20 cellular contexts compared by ENCODE assay signal in the genomic region with DNA sequence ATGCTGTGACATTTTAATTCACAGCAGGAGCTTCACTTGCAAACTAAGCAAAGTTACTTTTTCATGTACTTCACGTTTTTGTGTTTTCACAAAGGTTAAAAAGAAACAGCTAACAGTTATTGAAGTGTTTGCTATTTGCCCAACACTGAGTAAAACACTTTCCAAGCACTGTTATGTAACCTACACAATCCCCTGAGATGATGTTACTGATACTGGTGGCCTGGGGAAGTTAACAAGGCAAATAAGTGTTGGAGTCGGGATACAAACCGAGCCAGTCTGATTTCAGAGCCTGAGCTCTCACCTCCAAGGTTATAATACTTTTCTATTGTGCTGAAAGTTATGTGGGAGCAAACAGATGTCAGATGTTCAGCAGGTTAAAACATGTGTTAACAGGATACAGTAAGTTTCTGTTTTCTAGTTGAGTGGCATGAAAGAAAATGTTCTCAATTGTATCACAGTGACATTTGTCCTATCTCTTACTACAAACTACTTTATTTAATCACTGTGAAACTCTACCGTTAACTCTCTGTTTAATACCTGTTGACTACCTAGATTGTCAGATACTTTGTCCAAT. TPM values are rescaled to one million over a fixed set of nuclear protein-coding genes. Genes with fewer than 3 reads are reported as not detected.
A peak's percentile ranks its signal among the peaks of the same experiment; 100 is the strongest.
DNase-seq lines count a peak whose midpoint lies in the region; ATAC-seq, FAIRE-seq and TF ChIP-seq lines count a peak whose summit lies in the region.
"Had no signal": no experiment of that assay in that cellular context is flagged by ENCODE, and none has a peak within 500 bp of the region (broad histone marks: within the 10 kb centered on the region; RNA-seq: fewer than 3 reads in every experiment).

No MANE protein-coding gene starts in this region.

- H3K9ac ChIP-seq in liver (ENCODE audit: low read depth in 1 of 2, low read length in 2 of 2): peak overlapping the region in 1 of 2 donors; percentile 2
- H3K9ac ChIP-seq in HepG2 (ENCODE audit: insufficient read depth, low read depth, low read length): no peak overlapping the region
- H3K9ac ChIP-seq: BLaER1 treated with 17β-estradiol and CSF1 and Interleukin-3, amounts not matched to agents 10 nM and 100 nM had no signal

- POLR2A ChIA-PET in HepG2 (lab: Yijun Ruan, JAX): no interaction called here

- DNase-seq in HepG2 (ENCODE audit: low spot score): no peak
- peak; percentile 84 for DNase-seq in bronchial epithelial cell (ENCODE audit: low read depth)
- DNase-seq in testis: no peak
- no peak for DNase-seq in AG08395 (ENCODE audit: low spot score)
- DNase-seq in activated CD8-positive, alpha-beta memory T cell treated with anti-CD3 and anti-CD28 coated beads, Interleukin-2, amount 50 U/mL, for 48 hours: no peak
- DNase-seq: activated CD4-positive, alpha-beta T cell treated with anti-CD3 and anti-CD28 coated beads for 1 hour; activated naive CD8-positive, alpha-beta T cell treated with anti-CD3 and anti-CD28 coated beads, Interleukin-2, amount 10 ng/mL, durations not matched to agents 7 days and 5 days; DMS79; GF-D8 had no signal

- TF ChIP-seq EP300 in HepG2 (IDR thresholded peaks at IDR 0.05; ENCODE audit: low read depth in 2 of 2, low read length in 2 of 2) (no peak), HepG2 (CRISPR knock-in tag; IDR thresholded peaks at IDR 0.05; ENCODE audit: borderline replicate concordance) (no peak)

- no TSS peak for BruUV-seq in HepG2 (replicated peaks; lab: Mats Ljungman, UMichigan)

- H3K4me1 ChIP-seq in liver (ENCODE audit: control insufficient read depth in 4 of 4, insufficient read depth in 4 of 4, low read length in 3 of 4): peaks cover 0 to 21% (median 14%) of the 10 kb centered on the region in 4 donors
- peaks cover 9% of the 10 kb centered on the region; the same call in 1 of the 2 replicates for H3K4me1 ChIP-seq in HepG2 (ENCODE audit: insufficient read depth, low read length)
- H3K4me1 ChIP-seq in testis: no peaks in the 10 kb centered on the region
- H3K4me1 ChIP-seq: Caco-2 had no signal

- in situ Hi-C loops in HepG2 (cut with HindIII; ENCODE audit: extremely low pct_ligation_motif_present, low pct_unique_long_range_greater_than_20kb): no loop called here

- FAIRE-seq in HepG2 (lab: Jason Lieb, UNC): no peak
- FAIRE-seq in bronchial epithelial cell (lab: Jason Lieb, UNC): no peak

- no peak for ATAC-seq in HepG2
- peak; percentile 60 for ATAC-seq in HG02852 (IDR thresholded peaks at IDR 0.05; ENCODE audit: unreplicated experiment)

- 26% methylated on average over 4 of the region's 4 CpGs for WGBS in liver
- 11% methylated on average over 4 of the region's 4 CpGs for WGBS in HepG2 (ENCODE audit: low lambda C conversion rate)
- WGBS in testis, 2 donors: 52 to 60% methylated on average over 4 of the region's 4 CpGs

- H3K27me3 ChIP-seq in liver (ENCODE audit: control insufficient read depth in 4 of 4, insufficient read depth in 4 of 4, low read length in 3 of 4) (no peaks in the 10 kb centered on the region), HepG2 (ENCODE audit: control insufficient read depth in 1 of 2, insufficient read depth in 2 of 2, low read length in 2 of 2) (peaks cover 0 to 3% of the 10 kb centered on the region in 2 experiments; a peak in 1 of 5 replicates), bronchial epithelial cell (ENCODE audit: control insufficient read depth, insufficient read depth, low read length) (no peaks in the 10 kb centered on the region), testis (no peaks in the 10 kb centered on the region)
- H3K27me3 ChIP-seq: BLaER1 treated with 17β-estradiol and CSF1 and Interleukin-3, amounts not matched to agents 10 nM and 100 nM had no signal

- H2AFZ ChIP-seq in HepG2 (ENCODE audit: low read length): no peak overlapping the region

- no peaks in the 10 kb centered on the region for H4K20me1 ChIP-seq in HepG2 (ENCODE audit: insufficient read depth, low read length)
- H4K20me1 ChIP-seq: BLaER1 treated with 17β-estradiol and CSF1 and Interleukin-3, amounts not matched to agents 10 nM and 100 nM had no signal

- H3K9me3 ChIP-seq in liver (ENCODE audit: control insufficient read depth in 4 of 4, low read length in 3 of 4) (no peaks in the 10 kb centered on the region), HepG2 (ENCODE audit: low read length) (no peaks in the 10 kb centered on the region), testis (no peaks in the 10 kb centered on the region)
- H3K9me3 ChIP-seq: Caco-2 had no signal

- H3K4me2 ChIP-seq in HepG2 (ENCODE audit: low read depth, low read length): no peak overlapping the region
- H3K4me2 ChIP-seq: BLaER1 treated with 17β-estradiol and CSF1 and Interleukin-3, amounts not matched to agents 10 nM and 100 nM had no signal

- H3K27ac ChIP-seq in liver (ENCODE audit: low read depth in 1 of 2, low read length in 2 of 2) (peak overlapping the region in 1 of 2 donors; percentile 27), HepG2 (ENCODE audit: extremely low read length, insufficient read depth, low read length) (no peak overlapping the region), testis (no peak overlapping the region)
- H3K27ac ChIP-seq: BLaER1 treated with 17β-estradiol and CSF1 and Interleukin-3, amounts not matched to agents 10 nM and 100 nM; skin epidermis had no signal

- no peak for TF ChIP-seq POLR2A in HepG2 (IDR thresholded peaks at IDR 0.05; ENCODE audit: insufficient read depth in 1 of 2, low read depth in 2 of 2, low read length in 2 of 2)
- TF ChIP-seq POLR2A in testis (IDR thresholded peaks at IDR 0.05): no peak

- H3K4me3 ChIP-seq in liver (ENCODE audit: low read depth in 1 of 3, low read length in 3 of 3): no peak overlapping the region
- H3K4me3 ChIP-seq in HepG2 (replicated peaks in 1 of 3; ENCODE audit: insufficient read depth in 1 of 3, low read depth in 2 of 3, low read length in 3 of 3): no peak overlapping the region
- no peak overlapping the region for H3K4me3 ChIP-seq in bronchial epithelial cell (ENCODE audit: low read depth, low read length)
- H3K4me3 ChIP-seq in testis: no peak overlapping the region
- H3K4me3 ChIP-seq: BLaER1 treated with 17β-estradiol and CSF1 and Interleukin-3, amounts not matched to agents 10 nM and 100 nM; skin epidermis had no signal

- TF ChIP-seq CTCF in liver (IDR thresholded peaks at IDR 0.05; ENCODE audit: low read depth, low read length, missing input control) (no peak), HepG2 (CRISPR knock-in tag; IDR thresholded peaks at IDR 0.05) (no peak), bronchial epithelial cell (IDR thresholded peaks at IDR 0.05; ENCODE audit: insufficient read depth, low read length, severe bottlenecking) (no peak), testis (IDR thresholded peaks at IDR 0.05) (no peak)

- CTCF ChIA-PET in HepG2 (lab: Yijun Ruan, JAX; ENCODE audit: low intra/inter-chr PET ratio, low total read pairs): interaction anchor here (1.8 kb wide), 1 partner anchor 216 kb away, joined by 11 read pairs; no protein-coding TSS in a partner anchor

- intact Hi-C loops in HepG2 (cut with micrococcal nuclease; ENCODE audit: unreplicated experiment) (loop anchor here (1.0 kb wide), 1 partner anchor 216 kb away; no protein-coding TSS in a partner anchor), testis (cut with DNase I; ENCODE audit: low total_unique reads) (no loop called here)

- no peaks in the 10 kb centered on the region for H3K36me3 ChIP-seq in liver (ENCODE audit: control insufficient read depth in 4 of 4, insufficient read depth in 3 of 4, low read depth in 1 of 4, low read length in 3 of 4)
- H3K36me3 ChIP-seq in HepG2 (replicated peaks in 1 of 2; ENCODE audit: control insufficient read depth in 1 of 2, insufficient read depth in 2 of 2, low read length in 2 of 2): no peaks in the 10 kb centered on the region
- H3K36me3 ChIP-seq in bronchial epithelial cell (ENCODE audit: control insufficient read depth, insufficient read depth, low read length): no peaks in the 10 kb centered on the region
- no peaks in the 10 kb centered on the region for H3K36me3 ChIP-seq in testis (ENCODE audit: low read depth, missing control alignments)
- H3K36me3 ChIP-seq: BLaER1 treated with 17β-estradiol and CSF1 and Interleukin-3, amounts not matched to agents 10 nM and 100 nM had no signal

- no peaks in the 10 kb centered on the region for H3K79me2 ChIP-seq in HepG2 (ENCODE audit: insufficient read depth, low read length)

- TF ChIP-seq RAD21 in liver (IDR thresholded peaks at IDR 0.05): peak; percentile 14 to 36
- no peak for TF ChIP-seq RAD21 in HepG2 (CRISPR knock-in tag; IDR thresholded peaks at IDR 0.05)

TF ChIP-seq in liver, 16 proteins besides CTCF, POLR2A, EP300 and RAD21 (continues in another document):
- no peak for TF ChIP-seq HNF4G (IDR thresholded peaks at IDR 0.05)
- TF ChIP-seq JUND (IDR thresholded peaks at IDR 0.05): peak in 1 of 2 donors; percentile 42

RNA-seq across cellular contexts. Expression of a gene that starts 3.9 kb away (rescaled TPM):
- 1 to 10 TPM in 1 of 2 donors, not detected in 1; 1.2 TPM for total RNA-seq in liver
- 1 to 10 TPM; 2.8 to 4.0 TPM for polyA plus RNA-seq in liver
- not detected in 2 replicates for total RNA-seq in HepG2 (2016; rRNA removed; fragmentation: Illumina TruSeq; extraction: Trizol)
- not detected in 2 replicates for total RNA-seq in HepG2 (2016; cell fraction: cytosol; rRNA removed; fragmentation: Illumina TruSeq; extraction: Trizol; ENCODE audit: low read depth)
- not detected in 2 replicates for total RNA-seq in HepG2 (2016; cell fraction: insoluble cytoplasmic fraction; rRNA removed; fragmentation: Illumina TruSeq; extraction: Trizol)
- total RNA-seq in HepG2 (2016; cell fraction: membrane; rRNA removed; fragmentation: Illumina TruSeq; extraction: Trizol): not detected in 2 replicates
- total RNA-seq in HepG2 (2016; cell fraction: nucleus; rRNA removed; fragmentation: Illumina TruSeq; extraction: Trizol): not detected in 2 replicates
- not detected in 2 replicates for polyA plus RNA-seq in HepG2 (2011; rRNA removed)
- polyA plus RNA-seq in HepG2 (2011; cell fraction: cytosol; rRNA removed): not detected in 2 replicates
- polyA plus RNA-seq in HepG2 (2011; cell fraction: nucleus; rRNA removed): not detected in 2 replicates
- not detected in 2 replicates for polyA plus RNA-seq in HepG2 (2012)
- not detected in 2 replicates for polyA plus RNA-seq in HepG2 (2016; cell fraction: cytosol; fragmentation: Illumina TruSeq; extraction: Trizol; ENCODE audit: low read depth)
- not detected in 2 replicates for polyA plus RNA-seq in HepG2 (2016; cell fraction: insoluble cytoplasmic fraction; fragmentation: Illumina TruSeq; extraction: Trizol; ENCODE audit: low read depth)
- not detected in 2 replicates for polyA plus RNA-seq in HepG2 (2016; cell fraction: membrane; fragmentation: Illumina TruSeq; extraction: Trizol; ENCODE audit: low read depth)
- polyA plus RNA-seq in HepG2 (2016; cell fraction: nucleus; fragmentation: Illumina TruSeq; extraction: Trizol; ENCODE audit: insufficient read depth, low read depth): not detected in 2 replicates
- not detected in 2 replicates for polyA minus RNA-seq in HepG2 (2011; rRNA and poly(A)+ RNA removed; ENCODE audit: low replicate concordance)
- not detected in 2 replicates for polyA minus RNA-seq in HepG2 (2011; cell fraction: cytosol; rRNA and poly(A)+ RNA removed)
- polyA minus RNA-seq in HepG2 (2011; cell fraction: nucleus; rRNA and poly(A)+ RNA removed): not detected in 2 replicates
- total RNA-seq in bronchial epithelial cell: not detected in 2 replicates
- total RNA-seq in testis: 1 to 10 TPM in 1 of 2 donors, under 1 TPM in 1; 0.56 to 2.0 TPM
- 1.7 TPM for polyA plus RNA-seq in testis (ENCODE audit: insufficient read depth, low read depth, low replicate concordance)
- total RNA-seq: activated naive CD8-positive, alpha-beta T cell treated with anti-CD3 and anti-CD28 coated beads, Interleukin-2, amount 10 ng/mL, durations not matched to agents 7 days and 5 days; Caco-2; cerebellum; M059J; NCI-H460; pulmonary artery endothelial cell; SK-MEL-5 had no signal
- polyA plus RNA-seq: naive thymus-derived CD4-positive, alpha-beta T cell had no signal
